In the genomic region with DNA sequence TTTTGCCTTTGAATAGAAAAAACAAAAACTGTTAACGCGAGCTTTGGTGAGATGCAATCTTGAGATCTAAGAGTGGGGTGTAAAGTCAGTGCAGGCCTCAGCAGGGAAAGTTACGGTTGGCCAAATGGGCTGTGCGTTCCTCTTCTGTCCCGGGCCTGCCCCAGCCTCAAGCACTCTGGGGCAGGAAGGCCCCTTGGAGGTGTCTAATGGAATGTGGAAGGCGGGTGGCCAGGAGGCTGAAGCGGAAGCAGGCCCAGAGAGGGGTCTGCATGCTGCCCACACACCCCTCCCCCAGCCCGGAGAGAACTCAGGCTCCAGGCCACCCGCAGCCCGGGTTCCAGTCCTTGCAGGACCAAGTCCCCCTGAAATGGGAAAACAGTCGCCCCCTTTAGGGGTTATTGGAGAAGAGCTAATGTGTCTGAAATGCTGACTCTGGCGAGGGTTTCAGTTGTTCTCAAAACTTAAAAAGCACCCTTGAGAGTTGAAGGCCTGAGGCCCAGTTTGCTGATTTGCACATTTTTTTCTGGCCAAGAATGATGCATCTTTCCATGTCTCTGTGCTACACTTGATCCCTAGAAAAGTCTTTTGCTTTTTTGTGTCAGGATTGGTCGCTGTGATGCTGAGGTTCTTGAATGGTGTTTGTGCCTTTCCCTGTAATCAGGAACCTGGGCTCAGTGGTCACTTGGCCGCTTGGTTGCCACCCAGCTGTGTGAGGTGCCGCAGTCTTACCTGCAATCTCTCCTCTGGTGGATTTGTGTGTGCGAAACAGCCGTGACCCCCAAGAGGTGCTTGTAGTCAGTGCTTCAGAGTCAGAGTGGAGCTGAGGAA, we compare ENCODE assay signal across 8 cellular contexts. TPM values are rescaled to one million over a fixed set of nuclear protein-coding genes. Genes with fewer than 3 reads are reported as not detected.
A peak's percentile ranks its signal among the peaks of the same experiment; 100 is the strongest.
DNase-seq lines count a peak whose midpoint lies in the region; ATAC-seq and TF ChIP-seq lines count a peak whose summit lies in the region.

No MANE protein-coding gene starts in this region.

- H3K36me3 ChIP-seq in thoracic aorta: no peaks in the 10 kb centered on the region

- intact Hi-C loops in activated CD4-positive, alpha-beta T cell treated with anti-CD3 and anti-CD28 coated beads for 36 hours (cut with DNase I, micrococcal nuclease): loop anchor here in 1 of 2 experiments (2.0 to 5.0 kb wide), 2 partner anchors 42 to 185 kb away; no protein-coding TSS in a partner anchor

- H3K4me1 Mint-ChIP-seq in activated CD4-positive, alpha-beta T cell treated with anti-CD3 and anti-CD28 coated beads for 36 hours: peaks cover 13% of the 10 kb centered on the region
- peaks cover 61% of the 10 kb centered on the region for H3K4me1 Mint-ChIP-seq in chondrocyte (ENCODE audit: low read depth)

- H3K36me3 Mint-ChIP-seq in activated CD4-positive, alpha-beta T cell treated with anti-CD3 and anti-CD28 coated beads for 36 hours (ENCODE audit: low read depth): no peaks in the 10 kb centered on the region
- H3K36me3 Mint-ChIP-seq in chondrocyte (ENCODE audit: low read depth): no peaks in the 10 kb centered on the region

- H3K4me1 ChIP-seq in thoracic aorta (ENCODE audit: control insufficient read depth in 1 of 2, low read depth in 2 of 2): peaks cover 22 to 66% of the 10 kb centered on the region in 2 donors

- POLR2A ChIA-PET in activated CD4-positive, alpha-beta T cell treated with anti-CD3 and anti-CD28 coated beads for 36 hours (lab: Charles Lee): interaction anchor here (0.7 to 0.8 kb wide), 3 partner anchors 76 to 353 kb away, joined by 3 to 6 read pairs (median 4); no protein-coding TSS in a partner anchor

- H3K27me3 Mint-ChIP-seq in activated CD4-positive, alpha-beta T cell treated with anti-CD3 and anti-CD28 coated beads for 36 hours: peaks cover 30% of the 10 kb centered on the region
- H3K27me3 Mint-ChIP-seq in chondrocyte (ENCODE audit: low read depth): no peaks in the 10 kb centered on the region

- CTCF ChIA-PET in activated CD4-positive, alpha-beta T cell treated with anti-CD3 and anti-CD28 coated beads for 36 hours (lab: Charles Lee): interaction anchor here (0.6 to 1.0 kb wide), 4 partner anchors 16 to 423 kb away, joined by 3 to 5 read pairs (median 3); no protein-coding TSS in a partner anchor

- peak overlapping the region; percentile 52 for H3K4me3 Mint-ChIP-seq in activated CD4-positive, alpha-beta T cell treated with anti-CD3 and anti-CD28 coated beads for 36 hours
- H3K4me3 Mint-ChIP-seq in chondrocyte (ENCODE audit: unreplicated experiment): peak overlapping the region; percentile 88

- no peaks in the 10 kb centered on the region for H3K27me3 ChIP-seq in thoracic aorta (replicated peaks; ENCODE audit: insufficient read depth)

- no peak for ATAC-seq in activated CD4-positive, alpha-beta T cell treated with anti-CD3 and anti-CD28 coated beads for 36 hours
- ATAC-seq in thoracic aorta (ENCODE audit: insufficient number of reproducible peaks, low FRiP score, low read depth): no peak
- ATAC-seq in HG02678 (IDR thresholded peaks at IDR 0.05; ENCODE audit: unreplicated experiment): no peak
- ATAC-seq in GM21576 (IDR thresholded peaks at IDR 0.05; ENCODE audit: unreplicated experiment): no peak

- H3K9me3 Mint-ChIP-seq in activated CD4-positive, alpha-beta T cell treated with anti-CD3 and anti-CD28 coated beads for 36 hours (ENCODE audit: low read depth): peaks cover under 1% of the 10 kb centered on the region
- H3K9me3 Mint-ChIP-seq in chondrocyte (ENCODE audit: low read depth): peaks cover 1% of the 10 kb centered on the region

- no peaks in the 10 kb centered on the region for H3K9me3 ChIP-seq in thoracic aorta

- peak overlapping the region; percentile 82 to 86 for H3K27ac ChIP-seq in thoracic aorta

- peak overlapping the region; percentile 80 for H3K4me3 ChIP-seq in thoracic aorta

- TF ChIP-seq CTCF in chondrocyte (IDR thresholded peaks at IDR 0.05): peak; percentile 67
- TF ChIP-seq CTCF in thoracic aorta (IDR thresholded peaks at IDR 0.05): no peak

- no peak for DNase-seq in activated CD4-positive, alpha-beta T cell treated with anti-CD3 and anti-CD28 coated beads for 36 hours
- no peak for DNase-seq in activated CD4-positive, alpha-beta T cell treated with anti-CD3 and anti-CD28 coated beads for 48 hours
- DNase-seq in chondrocyte (ENCODE audit: low spot score): peak; percentile 88
- peak; percentile 35 for DNase-seq in kidney glomerular epithelial cell (lab: John Stamatoyannopoulos, UW)
- DNase-seq in thoracic aorta (ENCODE audit: low spot score): no peak
- DNase-seq in stimulated activated CD4-positive, alpha-beta T cell treated with anti-CD3 and anti-CD28 coated beads, Interleukin-12 subunit alpha, Interleukin-12 subunit beta, amount 100 ng/mL, for 4 hours: no peak

- no peak overlapping the region for H3K27ac Mint-ChIP-seq in activated CD4-positive, alpha-beta T cell treated with anti-CD3 and anti-CD28 coated beads for 36 hours
- H3K27ac Mint-ChIP-seq in chondrocyte (ENCODE audit: unreplicated experiment): peak overlapping the region; percentile 83

RNA-seq across cellular contexts. Expression of gene COL18A1, which starts 2.0 kb away (rescaled TPM):
- 1 to 10 TPM; 8.0 to 8.8 TPM for total RNA-seq in activated CD4-positive, alpha-beta T cell treated with anti-CD3 and anti-CD28 coated beads for 36 hours
- 322 to 628 TPM (median 616 TPM) in 3 replicates for total RNA-seq in chondrocyte
- 100 to 1,000 TPM; 507 to 811 TPM for total RNA-seq in thoracic aorta

Comparison
In these comparisons a context has a peak if more than half of its experiments do, and no peak if none do; other contexts are left out.
1. DNase-seq: peak in chondrocyte (single experiment) and kidney glomerular epithelial cell (single experiment); none in activated CD4-positive, alpha-beta T cell treated with anti-CD3 and anti-CD28 coated beads for 36 hours (single experiment), activated CD4-positive, alpha-beta T cell treated with anti-CD3 and anti-CD28 coated beads for 48 hours (single experiment), thoracic aorta (single experiment) and stimulated activated CD4-positive, alpha-beta T cell treated with anti-CD3 and anti-CD28 coated beads, Interleukin-12 subunit alpha, Interleukin-12 subunit beta, amount 100 ng/mL, for 4 hours (single experiment).
2. RNA of gene COL18A1, which starts 2.0 kb away (total RNA-seq): 507 to 811 TPM in thoracic aorta and 322 to 628 TPM in chondrocyte; 8.0 to 8.8 TPM in activated CD4-positive, alpha-beta T cell treated with anti-CD3 and anti-CD28 coated beads for 36 hours; every median in the first group is over 10 times any median in the second.